ENCODE assay signal across 18 cellular contexts in genomic region chr7:155594961-155595366, GRCh38. TPM values are rescaled to one million over a fixed set of nuclear protein-coding genes. Genes with fewer than 3 reads are reported as not detected.
DNase-seq lines count a peak whose midpoint lies in the region; ATAC-seq, FAIRE-seq and TF ChIP-seq lines count a peak whose summit lies in the region.
"Had no signal": no experiment of that assay in that cellular context is flagged by ENCODE, and none has a peak within 500 bp of the region (broad histone marks: within the 10 kb centered on the region; RNA-seq: fewer than 3 reads in every experiment).

No MANE protein-coding gene starts in this region.

- DNase-seq in ELF-1 (ENCODE audit: low read depth, low spot score) (peak; percentile 44), NOMO-1 (lab: John Stamatoyannopoulos, UW; ENCODE audit: unreplicated experiment in 2 of 2) (peak; percentile 30 to 33), endothelial cell (ENCODE audit: low spot score) (no peak), mesendoderm (peak; percentile 93), urothelium cell line (ENCODE audit: low spot score) (no peak), cardiac septum (ENCODE audit: low spot score) (no peak), NCI-H345 (lab: John Stamatoyannopoulos, UW) (no peak)
- DNase-seq: activated CD4-positive, alpha-beta T cell treated with anti-CD3 and anti-CD28 coated beads for 1 hour; activated naive CD8-positive, alpha-beta T cell treated with anti-CD3 and anti-CD28 coated beads, Interleukin-2, amount 10 ng/mL, durations not matched to agents 7 days and 5 days; cerebellar nuclear complex; DMS53; NCI-H1105; NCI-H446 had no signal

- H3K27ac ChIP-seq in mesendoderm (ENCODE audit: low read depth, low read length), result no peak overlapping the region
- H3K27ac ChIP-seq: parathyroid adenoma, thoracic aorta had no signal

- FAIRE-seq in urothelium cell line (lab: Jason Lieb, UNC), result no peak

- H2AK5ac ChIP-seq in mesendoderm (ENCODE audit: low read length), result no peak overlapping the region

- H2BK120ac ChIP-seq in mesendoderm (ENCODE audit: low read depth, low read length), result no peak overlapping the region

- H4K8ac ChIP-seq in mesendoderm (ENCODE audit: low read depth, low read length), result no peak overlapping the region

- H3K79me2 ChIP-seq in mesendoderm (ENCODE audit: control insufficient read depth, insufficient read depth, low read length), result no peaks in the 10 kb centered on the region
- H3K79me2 ChIP-seq: parathyroid adenoma had no signal

- H3K27me3 Mint-ChIP-seq in endothelial cell (ENCODE audit: unreplicated experiment), result peaks cover 4% of the 10 kb centered on the region

- no peak overlapping the region for H3K4me3 Mint-ChIP-seq in endothelial cell (ENCODE audit: unreplicated experiment)
- H3K4me3 Mint-ChIP-seq: activated naive CD8-positive, alpha-beta T cell treated with anti-CD3 and anti-CD28 coated beads, Interleukin-2, amount 10 ng/mL, durations not matched to agents 7 days and 5 days; T-helper 1 cell treated with Interleukin-12 subunit alpha and Interleukin-12 subunit beta and Interleukin-4 antibody, amounts not matched to agents 30 μg/mL and 1 μg/mL, for 36 hours had no signal

- H3K36me3 ChIP-seq in mesendoderm (ENCODE audit: control insufficient read depth, insufficient read depth, low read length), result no peaks in the 10 kb centered on the region
- H3K36me3 ChIP-seq: thoracic aorta had no signal

- no peak overlapping the region for H2BK5ac ChIP-seq in mesendoderm (ENCODE audit: low read length)

- H3K4me3 ChIP-seq in mesendoderm (ENCODE audit: low read length), result no peak overlapping the region
- H3K4me3 ChIP-seq: thoracic aorta had no signal

- H3K4ac ChIP-seq in mesendoderm (ENCODE audit: low read depth, low read length), result no peak overlapping the region

- no peak overlapping the region for H3K18ac ChIP-seq in mesendoderm (ENCODE audit: low read length)

- H3K9ac ChIP-seq in mesendoderm (ENCODE audit: low read length), result no peak overlapping the region
- H3K9ac ChIP-seq: parathyroid adenoma had no signal

- WGBS in mesendoderm (ENCODE audit: extremely low coverage, insufficient coverage, low lambda C conversion rate), result no CpG with 5 or more reads among the region's 3 CpGs

- intact Hi-C loops in cardiac septum (cut with DNase I), result no loop called here

- no peaks in the 10 kb centered on the region for H3K27me3 ChIP-seq in mesendoderm (ENCODE audit: insufficient read depth, low read length, poor library complexity)

- peaks cover 1% of the 10 kb centered on the region for H3K4me1 ChIP-seq in mesendoderm (ENCODE audit: control insufficient read depth, low read depth, low read length)
- H3K4me1 ChIP-seq: parathyroid adenoma had no signal

- peaks cover 4% of the 10 kb centered on the region for H3K4me1 Mint-ChIP-seq in endothelial cell (ENCODE audit: unreplicated experiment)

- peak; percentile 5 for TF ChIP-seq CTCF in endothelial cell (IDR thresholded peaks at IDR 0.05; ENCODE audit: unreplicated experiment)

- H4K5ac ChIP-seq in mesendoderm (ENCODE audit: low read length), result no peak overlapping the region

- H3K27ac Mint-ChIP-seq in endothelial cell (ENCODE audit: unreplicated experiment), result no peak overlapping the region
- H3K27ac Mint-ChIP-seq: activated naive CD8-positive, alpha-beta T cell treated with anti-CD3 and anti-CD28 coated beads, Interleukin-2, amount 10 ng/mL, durations not matched to agents 7 days and 5 days; T-helper 1 cell treated with Interleukin-12 subunit alpha and Interleukin-12 subunit beta and Interleukin-4 antibody, amounts not matched to agents 30 μg/mL and 1 μg/mL, for 36 hours had no signal

- no peak for ATAC-seq in GM18867 (IDR thresholded peaks at IDR 0.05; ENCODE audit: unreplicated experiment)

- H3K9me3 Mint-ChIP-seq in endothelial cell (ENCODE audit: unreplicated experiment), result no peaks in the 10 kb centered on the region
- H3K9me3 Mint-ChIP-seq: activated naive CD8-positive, alpha-beta T cell treated with anti-CD3 and anti-CD28 coated beads, Interleukin-2, amount 10 ng/mL, durations not matched to agents 7 days and 5 days; T-helper 1 cell treated with Interleukin-12 subunit alpha and Interleukin-12 subunit beta and Interleukin-4 antibody, amounts not matched to agents 30 μg/mL and 1 μg/mL, for 36 hours had no signal

- H2BK15ac ChIP-seq in mesendoderm (replicated peaks; ENCODE audit: low read depth), result no peak overlapping the region

- no peaks in the 10 kb centered on the region for H3K36me3 Mint-ChIP-seq in endothelial cell (ENCODE audit: low read depth, unreplicated experiment)
- H3K36me3 Mint-ChIP-seq: activated naive CD8-positive, alpha-beta T cell treated with anti-CD3 and anti-CD28 coated beads, Interleukin-2, amount 10 ng/mL, durations not matched to agents 7 days and 5 days had no signal

- no peak overlapping the region for H3K56ac ChIP-seq in mesendoderm (ENCODE audit: low read length)

- H3K79me1 ChIP-seq in mesendoderm (ENCODE audit: low read length), result no peaks in the 10 kb centered on the region

- no peak overlapping the region for H3K4me2 ChIP-seq in mesendoderm (ENCODE audit: low read length)

- H3K23ac ChIP-seq in mesendoderm (ENCODE audit: low read length), result no peak overlapping the region

RNA-seq across cellular contexts. Expression of gene CNPY1, which starts 48.6 kb away (rescaled TPM):
- total RNA-seq in endothelial cell (ENCODE audit: unreplicated experiment) (not detected), cardiac septum (not detected)
- polyA plus RNA-seq in mesendoderm (2013, experiment 1 of 2), result 0.03 TPM
- not detected for polyA plus RNA-seq in mesendoderm (2013, experiment 2 of 2)
- total RNA-seq: activated naive CD8-positive, alpha-beta T cell treated with anti-CD3 and anti-CD28 coated beads, Interleukin-2, amount 10 ng/mL, durations not matched to agents 7 days and 5 days; thoracic aorta had no signal
- polyA plus RNA-seq: esophagus had no signal

RNA-seq across cellular contexts. Expression of gene RBM33, which starts 49.5 kb away (rescaled TPM):
- 65.3 TPM for total RNA-seq in endothelial cell (ENCODE audit: unreplicated experiment)
- 25.3 TPM for polyA plus RNA-seq in mesendoderm (2013, experiment 1 of 2)
- polyA plus RNA-seq in mesendoderm (2013, experiment 2 of 2), result 25.6 TPM
- 41.4 TPM for total RNA-seq in cardiac septum

Comparison
In these comparisons a context has a peak if more than half of its experiments do, and no peak if none do; other contexts are left out.
1. DNase-seq: peak in ELF-1 (single experiment), NOMO-1 (2 of 2) and mesendoderm (single experiment); none in endothelial cell (single experiment), urothelium cell line (single experiment), cardiac septum (single experiment) and NCI-H345 (single experiment).